ENCODE assay signal across 8 cellular contexts in genomic region chr2:168583064-168583709, GRCh38.
A peak's percentile ranks its signal among the peaks of the same experiment; 100 is the strongest.
DNase-seq lines count a peak whose midpoint lies in the region; ATAC-seq and TF ChIP-seq lines count a peak whose summit lies in the region.

No MANE protein-coding gene starts in this region.

- H2AK5ac ChIP-seq in neuronal stem cell (ENCODE audit: low read depth, low read length): no peak overlapping the region

- peak; percentile 48 for DNase-seq in ELR (ENCODE audit: low read depth)
- DNase-seq in SJSA1 (ENCODE audit: low read depth in 1 of 2, low spot score in 2 of 2): peak; percentile 76 to 87
- peak; percentile 12 for DNase-seq in kidney glomerular epithelial cell (lab: John Stamatoyannopoulos, UW)
- DNase-seq in prostate gland (ENCODE audit: low spot score): no peak
- no peak for DNase-seq in spleen
- no peak for DNase-seq in neuronal stem cell (ENCODE audit: low spot score)

- no peak overlapping the region for H3K9ac ChIP-seq in neuronal stem cell (ENCODE audit: low read depth, low read length, poor library complexity)

- no peak overlapping the region for H2AFZ ChIP-seq in neuronal stem cell (ENCODE audit: low read length)

- H3K18ac ChIP-seq in neuronal stem cell (ENCODE audit: low read length): no peak overlapping the region

- H2BK120ac ChIP-seq in neuronal stem cell (ENCODE audit: low read depth, low read length): no peak overlapping the region

- intact Hi-C loops in prostate gland (cut with DNase I): no loop called here
- intact Hi-C loops in spleen (cut with DNase I; ENCODE audit: low total_unique reads): no loop called here

- H3K4me3 ChIP-seq in SJSA1 (0 out of 2 replicates have a peak overlapping the region, but pooled peaks have one; percentile 6), prostate gland (no peak overlapping the region), spleen (no peak overlapping the region), neuronal stem cell (ENCODE audit: low read length in 2 of 2) (no peak overlapping the region)

- H3K79me1 ChIP-seq in neuronal stem cell (ENCODE audit: low read depth, low read length): peaks cover 3% of the 10 kb centered on the region

- peaks cover 27% of the 10 kb centered on the region for H3K4me1 ChIP-seq in SJSA1 (replicated peaks)
- H3K4me1 ChIP-seq in prostate gland (replicated peaks): no peaks in the 10 kb centered on the region
- peaks cover 0 to 44% (median 7%) of the 10 kb centered on the region in 6 donors for H3K4me1 ChIP-seq in spleen
- H3K4me1 ChIP-seq in neuronal stem cell (ENCODE audit: control insufficient read depth in 2 of 2, insufficient read depth in 1 of 2, low read depth in 1 of 2, low read length in 2 of 2): peaks cover 0 to 7% of the 10 kb centered on the region in 2 donors

- no peak for TF ChIP-seq CTCF in prostate gland (IDR thresholded peaks at IDR 0.05)
- no peak for TF ChIP-seq CTCF in spleen (IDR thresholded peaks at IDR 0.05 in 8 of 11, conservative IDR thresholded peaks at IDR 0.05 in 3 of 11)

- H3K4ac ChIP-seq in neuronal stem cell (ENCODE audit: low read length): no peak overlapping the region

- H2BK15ac ChIP-seq in neuronal stem cell (ENCODE audit: low read length): no peak overlapping the region

- no peak overlapping the region for H3K23ac ChIP-seq in neuronal stem cell (ENCODE audit: low read depth, low read length, poor library complexity)

- no peak overlapping the region for H4K8ac ChIP-seq in neuronal stem cell (ENCODE audit: low read depth, low read length)

- H4K91ac ChIP-seq in neuronal stem cell (ENCODE audit: low read depth, low read length, poor library complexity): no peak overlapping the region

- no peak overlapping the region for H3K14ac ChIP-seq in neuronal stem cell (ENCODE audit: low read length)

- ATAC-seq in GM21786 (IDR thresholded peaks at IDR 0.05; ENCODE audit: unreplicated experiment): peak; percentile 58
- ATAC-seq in GM19328 (IDR thresholded peaks at IDR 0.05; ENCODE audit: unreplicated experiment): no peak

- H2BK12ac ChIP-seq in neuronal stem cell (ENCODE audit: low read length): no peak overlapping the region

- 84% methylated on average over 5 of the region's 5 CpGs for WGBS in prostate gland
- WGBS in spleen, 5 donors: 76 to 84% (median 77%) methylated on average over 5 of the region's 5 CpGs
- 100% methylated on average over 2 of the region's 5 CpGs; no CpG with 5 or more reads in 1 of the 2 donors for WGBS in neuronal stem cell (ENCODE audit: extremely low coverage in 2 of 2, insufficient read length in 2 of 2, insufficient replicate concordance in 1 of 2), 2 donors

- H3K27me3 ChIP-seq in SJSA1 (replicated peaks) (no peaks in the 10 kb centered on the region), prostate gland (replicated peaks; ENCODE audit: insufficient read depth) (no peaks in the 10 kb centered on the region), spleen (replicated peaks in 1 of 7) (no peaks in the 10 kb centered on the region), neuronal stem cell (ENCODE audit: control insufficient read depth in 3 of 3, insufficient read depth in 3 of 3, low read depth in 1 of 3, low read length in 3 of 3) (no peaks in the 10 kb centered on the region)

- H3K9me3 ChIP-seq in SJSA1 (replicated peaks) (no peaks in the 10 kb centered on the region), prostate gland (no peaks in the 10 kb centered on the region), spleen (no peaks in the 10 kb centered on the region), neuronal stem cell (replicated peaks in 1 of 2; ENCODE audit: control insufficient read depth in 2 of 2, insufficient read depth in 1 of 2, low read depth in 1 of 2, low read length in 2 of 2) (no peaks in the 10 kb centered on the region)

- H3K27ac ChIP-seq in SJSA1 (peak overlapping the region; percentile 93), prostate gland (no peak overlapping the region), spleen (peak overlapping the region in 3 of 8 donors; percentile 4 to 38 (median 36)), neuronal stem cell (replicated peaks; ENCODE audit: low read length) (no peak overlapping the region)

- H3K36me3 ChIP-seq in SJSA1 (no peaks in the 10 kb centered on the region), prostate gland (no peaks in the 10 kb centered on the region), spleen (no peaks in the 10 kb centered on the region), neuronal stem cell (replicated peaks in 1 of 2; ENCODE audit: control insufficient read depth in 2 of 2, insufficient read depth in 2 of 2, low read length in 2 of 2) (peaks cover 2 to 4% of the 10 kb centered on the region in 2 donors)

- no peak overlapping the region for H3K4me2 ChIP-seq in neuronal stem cell (ENCODE audit: insufficient read depth, low read length, poor library complexity, severe bottlenecking)

- no peak for TF ChIP-seq POLR2A in prostate gland (IDR thresholded peaks at IDR 0.05)
- no peak for TF ChIP-seq POLR2A in spleen (IDR thresholded peaks at IDR 0.05)

- H2BK5ac ChIP-seq in neuronal stem cell (ENCODE audit: low read length): no peak overlapping the region

Comparison
In these comparisons a context has a peak if more than half of its experiments do, and no peak if none do; other contexts are left out.
1. DNase-seq: peak in ELR (single experiment), SJSA1 (2 of 2) and kidney glomerular epithelial cell (single experiment); none in prostate gland (single experiment), spleen (single experiment) and neuronal stem cell (single experiment).